In the genomic region with DNA sequence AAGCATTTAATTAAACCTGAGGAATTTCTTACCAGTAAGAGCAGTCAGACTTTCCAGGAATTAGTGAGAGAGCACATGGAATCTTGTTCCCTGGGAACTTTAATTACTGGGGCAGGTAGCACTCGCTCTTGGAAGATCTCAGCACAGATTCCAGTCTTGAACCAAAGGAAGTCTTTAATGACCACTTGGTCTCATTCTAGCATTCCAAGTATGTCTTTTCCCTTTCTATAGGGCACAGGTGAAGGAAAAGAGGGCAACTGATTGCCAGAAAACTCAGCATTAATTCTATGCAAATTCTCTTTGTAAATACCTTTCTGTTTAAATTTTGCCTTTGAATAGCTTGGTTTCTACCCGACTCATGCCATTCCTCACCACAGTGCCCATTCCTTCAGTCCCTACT, we compare ENCODE assay signal across 35 cellular contexts.
"Had no signal": no experiment of that assay in that cellular context is flagged by ENCODE, and none has a peak within 500 bp of the region (broad histone marks: within the 10 kb centered on the region; RNA-seq: fewer than 3 reads in every experiment).

No MANE protein-coding gene starts in this region.

- DNase-seq: activated B cell treated with CpG ODN at 0.5 μM for 24 hours; activated CD4-positive, alpha-beta memory T cell treated with anti-CD3 and anti-CD28 coated beads for 36 hours; activated CD4-positive, alpha-beta T cell treated with anti-CD3 and anti-CD28 coated beads for 4 hours; activated CD4-positive, alpha-beta T cell treated with anti-CD3 and anti-CD28 coated beads, Interleukin-2, amount 50 U/mL, for 1 hour; activated CD4-positive, CD25-positive, alpha-beta regulatory T cell treated with anti-CD3 and anti-CD28 coated beads, Interleukin-2, amount 50 U/mL, for 72 hours; activated CD8-positive, alpha-beta memory T cell treated with anti-CD3 and anti-CD28 coated beads for 24 hours; activated effector memory CD4-positive, alpha-beta T cell treated with anti-CD3 and anti-CD28 coated beads, Interleukin-2, amount 50 U/mL, for 16 hours; activated naive CD4-positive, alpha-beta T cell; activated naive CD4-positive, alpha-beta T cell treated with anti-CD3 and anti-CD28 coated beads, Interleukin-2, amount 50 U/mL, for 16 hours; activated naive CD8-positive, alpha-beta T cell treated with anti-CD3 and anti-CD28 coated beads for 36 hours; activated T-cell treated with anti-CD3 and anti-CD28 coated beads, Interleukin-2, amount 50 U/mL, for 1 hour; activated T-cell treated with anti-CD3 and anti-CD28 coated beads, Interleukin-2, amount 50 U/mL, for 72 hours; amniotic stem cell; aorta; body of pancreas; MG63; NCI-H1048; NCI-H1436 treated with DMSO at 0.1 percent for 48 hours; NCI-H1694 treated with DMSO at 0.1 percent for 48 hours; NCI-H2029; NCI-H510A; NCI-H526; NCI-H748 treated with DMSO at 0.1 percent for 48 hours; NK-92 treated with Interleukin-12 subunit alpha and Interleukin-12 subunit beta, amount 100 ng/mL, for 24 hours; PC-3; Peyer's patch; RPMI8226; SHP77 treated with DMSO at 0.1 percent for 48 hours; SK-N-SH had no signal

- H3K9me3 Mint-ChIP-seq: activated B cell treated with CpG ODN at 0.5 μM for 24 hours; activated T-cell treated with anti-CD3 and anti-CD28 coated beads, Interleukin-2, amount 50 U/mL, for 72 hours; T-helper 2 cell treated with Interferon-gamma antibody and Interleukin-4, amounts not matched to agents 5 μg/mL and 100 μg/mL, for 36 hours had no signal

- H3K36me3 Mint-ChIP-seq: activated CD4-positive, alpha-beta memory T cell treated with anti-CD3 and anti-CD28 coated beads for 36 hours; activated naive CD8-positive, alpha-beta T cell treated with anti-CD3 and anti-CD28 coated beads for 36 hours had no signal

- H3K27me3 ChIP-seq: body of pancreas, breast epithelium, MG63, Peyer's patch, SJSA1 had no signal

- H3K27me3 Mint-ChIP-seq: activated B cell treated with CpG ODN at 0.5 μM for 24 hours; activated CD4-positive, alpha-beta memory T cell treated with anti-CD3 and anti-CD28 coated beads for 36 hours; activated T-helper 17 cell treated with anti-CD3 and anti-CD28 coated beads, Interleukin-2, amount 50 U/mL, for 72 hours had no signal

- H3K4me2 ChIP-seq: SK-N-SH had no signal

- H3K4me3 ChIP-seq: body of pancreas, breast epithelium, K562, MG63, Peyer's patch, SJSA1 had no signal

- H3K9ac ChIP-seq: SK-N-SH had no signal

- H3K36me3 ChIP-seq: breast epithelium, MG63, Peyer's patch had no signal

- H3K9me3 ChIP-seq: body of pancreas, MG63, Peyer's patch, SJSA1, SK-N-SH had no signal

- H3K4me1 Mint-ChIP-seq: activated B cell treated with CpG ODN at 0.5 μM for 24 hours; activated naive CD8-positive, alpha-beta T cell treated with anti-CD3 and anti-CD28 coated beads for 36 hours; activated T-helper 17 cell treated with anti-CD3 and anti-CD28 coated beads, Interleukin-2, amount 50 U/mL, for 72 hours had no signal

- H3K9me2 ChIP-seq: SK-N-SH had no signal

- H3K27ac Mint-ChIP-seq: activated B cell treated with CpG ODN at 0.5 μM for 24 hours; activated CD4-positive, alpha-beta memory T cell treated with anti-CD3 and anti-CD28 coated beads for 36 hours; activated naive CD8-positive, alpha-beta T cell treated with anti-CD3 and anti-CD28 coated beads for 36 hours; activated T-cell treated with anti-CD3 and anti-CD28 coated beads, Interleukin-2, amount 50 U/mL, for 72 hours; activated T-helper 17 cell treated with anti-CD3 and anti-CD28 coated beads, Interleukin-2, amount 50 U/mL, for 72 hours; T-helper 1 cell treated with Interleukin-12 subunit alpha and Interleukin-12 subunit beta and Interleukin-4 antibody, amounts not matched to agents 30 μg/mL and 1 μg/mL, for 36 hours; T-helper 2 cell treated with Interferon-gamma antibody and Interleukin-4, amounts not matched to agents 5 μg/mL and 100 μg/mL, for 36 hours had no signal

- ATAC-seq: activated T-cell treated with anti-CD3 and anti-CD28 coated beads, Interleukin-2, amount 50 U/mL, for 72 hours; activated T-helper 17 cell treated with anti-CD3 and anti-CD28 coated beads, Interleukin-2, amount 50 U/mL, for 72 hours; body of pancreas; K562; PC-3 had no signal

- H3K27ac ChIP-seq: body of pancreas, breast epithelium, Peyer's patch, SJSA1 had no signal

- H3K4me3 Mint-ChIP-seq: activated B cell treated with CpG ODN at 0.5 μM for 24 hours; activated CD4-positive, alpha-beta memory T cell treated with anti-CD3 and anti-CD28 coated beads for 36 hours; activated naive CD8-positive, alpha-beta T cell treated with anti-CD3 and anti-CD28 coated beads for 36 hours; activated T-cell treated with anti-CD3 and anti-CD28 coated beads, Interleukin-2, amount 50 U/mL, for 72 hours; activated T-helper 17 cell treated with anti-CD3 and anti-CD28 coated beads, Interleukin-2, amount 50 U/mL, for 72 hours; T-helper 1 cell treated with Interleukin-12 subunit alpha and Interleukin-12 subunit beta and Interleukin-4 antibody, amounts not matched to agents 30 μg/mL and 1 μg/mL, for 36 hours; T-helper 2 cell treated with Interferon-gamma antibody and Interleukin-4, amounts not matched to agents 5 μg/mL and 100 μg/mL, for 36 hours had no signal

- H3K4me1 ChIP-seq: body of pancreas, breast epithelium, Peyer's patch had no signal
